3 cellular contexts compared by ENCODE assay signal in the genomic region with DNA sequence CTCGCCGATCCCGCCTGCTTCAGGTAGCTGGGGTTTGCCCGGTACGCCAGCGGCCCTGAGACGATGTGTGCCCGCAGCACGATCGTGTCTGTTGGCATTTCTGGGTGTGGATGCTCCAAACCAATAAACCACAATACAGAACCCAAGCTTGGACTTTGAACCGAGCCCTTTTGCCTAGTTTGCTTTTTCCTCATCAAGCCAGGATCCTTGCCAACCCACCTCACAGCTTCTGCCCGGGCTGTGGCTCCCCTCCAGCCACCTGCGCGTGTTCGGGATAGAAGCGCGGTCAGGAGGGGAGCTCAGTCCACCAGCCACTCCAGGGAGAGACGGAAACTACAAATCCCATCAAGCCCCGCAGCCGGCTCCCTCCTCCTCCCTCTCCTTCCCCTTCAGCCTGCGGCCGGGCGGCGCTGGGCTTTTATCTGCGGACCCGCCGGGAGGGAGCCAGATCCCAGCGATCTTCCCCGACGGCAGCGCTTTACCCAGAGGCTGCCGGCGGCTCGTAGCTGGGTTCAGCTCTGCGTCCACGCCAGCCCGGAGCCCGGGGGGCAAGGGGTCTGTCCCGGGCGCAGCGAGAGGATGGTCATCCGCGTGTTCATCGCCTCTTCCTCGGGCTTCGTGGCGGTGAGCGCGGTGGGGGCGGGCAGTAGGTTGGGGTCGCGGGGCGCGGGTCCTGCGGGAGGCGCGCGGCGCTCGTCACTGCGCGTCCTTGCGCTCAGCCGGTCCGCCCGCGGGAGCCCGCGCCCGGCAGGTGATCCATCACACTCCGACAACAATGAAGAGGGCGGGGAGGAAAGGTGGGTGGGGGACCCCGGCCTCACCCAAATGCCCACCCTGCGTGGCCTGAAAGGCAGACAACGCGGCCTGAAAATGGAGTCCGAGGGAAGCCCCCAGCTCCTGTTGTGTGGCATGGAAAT.
TF ChIP-seq lines count a peak whose summit lies in the region.

Gene SH3BGRL2, plus strand, starts transcription at position 447 of the 917 bp plus-strand sequence. Its CDS starts 133 bp downstream, at position 580.

TF ChIP-seq in HEK293, 187 proteins besides CTCF, POLR2A, EP300 and RAD21 (continues in another document):
- no peak for TF ChIP-seq ZNF174 (tag by site-specific recombination; IDR thresholded peaks at IDR 0.05)
- TF ChIP-seq ZFP3 (tag by site-specific recombination; IDR thresholded peaks at IDR 0.05; ENCODE audit: low read depth): no peak
- TF ChIP-seq ZNF2 (tag by site-specific recombination; IDR thresholded peaks at IDR 0.05): peak; percentile 43; the same call in 1 of the 2 replicates
- TF ChIP-seq ZNF529 (tag by site-specific recombination; IDR thresholded peaks at IDR 0.05; ENCODE audit: insufficient replicate concordance): no peak
- TF ChIP-seq ZNF121 (tag by site-specific recombination; IDR thresholded peaks at IDR 0.05): no peak
- TF ChIP-seq ZBTB11 (tag by site-specific recombination; conservative IDR thresholded peaks at IDR 0.05; ENCODE audit: low read depth): peak; percentile 33; the same call in 1 of the 2 replicates
- TF ChIP-seq ZNF621 (tag by site-specific recombination; IDR thresholded peaks at IDR 0.05): no peak
- no peak for TF ChIP-seq ZBTB21 (tag by site-specific recombination; IDR thresholded peaks at IDR 0.05)
- peak; percentile 75; the same call in 1 of the 2 replicates for TF ChIP-seq ZBTB7A (tag by site-specific recombination; IDR thresholded peaks at IDR 0.05; ENCODE audit: low read depth)
- no peak for TF ChIP-seq ZNF37A (tag by site-specific recombination; IDR thresholded peaks at IDR 0.05)
- no peak for TF ChIP-seq RBAK (tag by site-specific recombination; IDR thresholded peaks at IDR 0.05)
- no peak for TF ChIP-seq GLIS1 (tag by site-specific recombination; IDR thresholded peaks at IDR 0.05)
- no peak for TF ChIP-seq ZNF391 (tag by site-specific recombination; IDR thresholded peaks at IDR 0.05; ENCODE audit: borderline replicate concordance, low read depth)
- TF ChIP-seq HOXA7 (CRISPR knock-in tag; IDR thresholded peaks at IDR 0.05; ENCODE audit: borderline replicate concordance): no peak
- TF ChIP-seq GLIS2 (tag by site-specific recombination; IDR thresholded peaks at IDR 0.05): peak; percentile 87
- TF ChIP-seq ZNF223 (tag by site-specific recombination; IDR thresholded peaks at IDR 0.05): no peak
- TF ChIP-seq MZF1 (tag by site-specific recombination; IDR thresholded peaks at IDR 0.05; ENCODE audit: borderline replicate concordance): 0 out of 2 replicates have a peak, but pooled peaks have one; percentile 49
- peak; percentile 99 for TF ChIP-seq ZBTB8A (tag by site-specific recombination; IDR thresholded peaks at IDR 0.05)
- TF ChIP-seq ZNF202 (tag by site-specific recombination; IDR thresholded peaks at IDR 0.05; ENCODE audit: borderline replicate concordance): no peak
- TF ChIP-seq ZNF623 (tag by site-specific recombination; IDR thresholded peaks at IDR 0.05): no peak

TF ChIP-seq in H1, 55 proteins besides CTCF, POLR2A, EP300 and RAD21 (continues in another document):
- TF ChIP-seq SIN3A (conservative IDR thresholded peaks at IDR 0.05 in 1 of 2, IDR thresholded peaks at IDR 0.05 in 1 of 2; ENCODE audit: low read depth in 1 of 2, low read length in 2 of 2) (0 out of 4 replicates have a peak, but pooled peaks of 1 of the 2 experiments have one; percentile 20), KDM1A (IDR thresholded peaks at IDR 0.05; ENCODE audit: borderline replicate concordance, low read length) (no peak), BCL11A (IDR thresholded peaks at IDR 0.05; ENCODE audit: low read depth in 2 of 2, low read length in 2 of 2) (no peak), CBX8 (IDR thresholded peaks at IDR 0.05; ENCODE audit: borderline replicate concordance, low read depth, low read length) (no peak), KDM5A (IDR thresholded peaks at IDR 0.05; ENCODE audit: low read length) (no peak), SAP30 (IDR thresholded peaks at IDR 0.05; ENCODE audit: insufficient read depth, insufficient replicate concordance, low read length) (no peak), E2F6 (IDR thresholded peaks at IDR 0.05) (0 out of 2 replicates have a peak, but pooled peaks have one; percentile 23), TAF1 (IDR thresholded peaks at IDR 0.05; ENCODE audit: low read depth, low read length) (peak; percentile 90), JUN (IDR thresholded peaks at IDR 0.05; ENCODE audit: low read depth, low read length) (no peak), SRF (IDR thresholded peaks at IDR 0.05; ENCODE audit: low read depth, low read length) (no peak)

TF ChIP-seq in HepG2, 621 proteins besides CTCF, POLR2A, EP300 and RAD21 (continues in another document):
- peak; percentile 30; the same call in 1 of the 2 replicates for TF ChIP-seq ZNF563 (CRISPR knock-in tag; IDR thresholded peaks at IDR 0.05)
- TF ChIP-seq MAZ (IDR thresholded peaks at IDR 0.05; ENCODE audit: borderline replicate concordance, low read depth, low read length): peak; percentile 58; the same call in 1 of the 2 replicates
- TF ChIP-seq MAZ (CRISPR knock-in tag; IDR thresholded peaks at IDR 0.05; ENCODE audit: low read depth): peak; percentile 62; the same call in 1 of the 2 replicates
- no peak for TF ChIP-seq NCOA5 (CRISPR knock-in tag; IDR thresholded peaks at IDR 0.05)
- TF ChIP-seq ZNF878 (CRISPR knock-in tag; IDR thresholded peaks at IDR 0.05): no peak
- peak in 1 of 2 experiments; percentile 88; a peak in 2 of 4 replicates for TF ChIP-seq HMGXB4 (CRISPR knock-in tag; IDR thresholded peaks at IDR 0.05; ENCODE audit: borderline replicate concordance in 1 of 2, low read depth in 1 of 2)
- TF ChIP-seq ZNF280D (CRISPR knock-in tag; IDR thresholded peaks at IDR 0.05): peak; percentile 66; the same call in 1 of the 2 replicates
- TF ChIP-seq HNRNPL (IDR thresholded peaks at IDR 0.05; ENCODE audit: low read depth, low read length): 0 out of 2 replicates have a peak, but pooled peaks have one; percentile 73
- peak; percentile 80 for TF ChIP-seq NRL (CRISPR knock-in tag; IDR thresholded peaks at IDR 0.05; ENCODE audit: borderline replicate concordance)
- TF ChIP-seq ZNF660 (CRISPR knock-in tag; IDR thresholded peaks at IDR 0.05; ENCODE audit: borderline replicate concordance, low read depth): no peak
- TF ChIP-seq NFE2L1 (CRISPR knock-in tag; IDR thresholded peaks at IDR 0.05; ENCODE audit: borderline replicate concordance): no peak
- TF ChIP-seq TBL1XR1 (IDR thresholded peaks at IDR 0.05; ENCODE audit: borderline replicate concordance, low read length, partially characterized antibody): no peak
- TF ChIP-seq ZBTB21 (CRISPR knock-in tag; IDR thresholded peaks at IDR 0.05): no peak
- no peak for TF ChIP-seq SNAPC2 (CRISPR knock-in tag; IDR thresholded peaks at IDR 0.05)
- TF ChIP-seq KMT2B (CRISPR knock-in tag; IDR thresholded peaks at IDR 0.05): peak; percentile 77
- TF ChIP-seq, protein P1, sequence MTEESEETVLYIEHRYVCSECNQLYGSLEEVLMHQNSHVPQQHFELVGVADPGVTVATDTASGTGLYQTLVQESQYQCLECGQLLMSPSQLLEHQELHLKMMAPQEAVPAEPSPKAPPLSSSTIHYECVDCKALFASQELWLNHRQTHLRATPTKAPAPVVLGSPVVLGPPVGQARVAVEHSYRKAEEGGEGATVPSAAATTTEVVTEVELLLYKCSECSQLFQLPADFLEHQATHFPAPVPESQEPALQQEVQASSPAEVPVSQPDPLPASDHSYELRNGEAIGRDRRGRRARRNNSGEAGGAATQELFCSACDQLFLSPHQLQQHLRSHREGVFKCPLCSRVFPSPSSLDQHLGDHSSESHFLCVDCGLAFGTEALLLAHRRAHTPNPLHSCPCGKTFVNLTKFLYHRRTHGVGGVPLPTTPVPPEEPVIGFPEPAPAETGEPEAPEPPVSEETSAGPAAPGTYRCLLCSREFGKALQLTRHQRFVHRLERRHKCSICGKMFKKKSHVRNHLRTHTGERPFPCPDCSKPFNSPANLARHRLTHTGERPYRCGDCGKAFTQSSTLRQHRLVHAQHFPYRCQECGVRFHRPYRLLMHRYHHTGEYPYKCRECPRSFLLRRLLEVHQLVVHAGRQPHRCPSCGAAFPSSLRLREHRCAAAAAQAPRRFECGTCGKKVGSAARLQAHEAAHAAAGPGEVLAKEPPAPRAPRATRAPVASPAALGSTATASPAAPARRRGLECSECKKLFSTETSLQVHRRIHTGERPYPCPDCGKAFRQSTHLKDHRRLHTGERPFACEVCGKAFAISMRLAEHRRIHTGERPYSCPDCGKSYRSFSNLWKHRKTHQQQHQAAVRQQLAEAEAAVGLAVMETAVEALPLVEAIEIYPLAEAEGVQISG (CRISPR knock-in tag; IDR thresholded peaks at IDR 0.05): peak; percentile 56; the same call in 1 of the 2 replicates
- TF ChIP-seq PAXIP1 (CRISPR knock-in tag; conservative IDR thresholded peaks at IDR 0.05): peak; percentile 65
- TF ChIP-seq CCAR2 (optimal IDR thresholded peaks at IDR 0.05; ENCODE audit: low read depth, low read length): no peak
- no peak for TF ChIP-seq ZNF124 (CRISPR knock-in tag; IDR thresholded peaks at IDR 0.05)
- TF ChIP-seq HMG20A (CRISPR knock-in tag; IDR thresholded peaks at IDR 0.05; ENCODE audit: borderline replicate concordance): 0 out of 2 replicates have a peak, but pooled peaks have one; percentile 19
- no peak for TF ChIP-seq PLSCR1 (CRISPR knock-in tag; IDR thresholded peaks at IDR 0.05; ENCODE audit: borderline replicate concordance)
- peak; percentile 47; the same call in 1 of the 2 replicates for TF ChIP-seq SOX5 (CRISPR knock-in tag; IDR thresholded peaks at IDR 0.05; ENCODE audit: borderline replicate concordance)
- TF ChIP-seq ZNF251 (CRISPR knock-in tag; IDR thresholded peaks at IDR 0.05): no peak
- no peak for TF ChIP-seq NBN (conservative IDR thresholded peaks at IDR 0.05)
- peak; percentile 28; the same call in 1 of the 2 replicates for TF ChIP-seq ZSCAN31 (CRISPR knock-in tag; IDR thresholded peaks at IDR 0.05; ENCODE audit: low read depth)
- TF ChIP-seq ZNF136 (CRISPR knock-in tag; IDR thresholded peaks at IDR 0.05; ENCODE audit: low read depth): 0 out of 2 replicates have a peak, but pooled peaks have one; percentile 19
- no peak for TF ChIP-seq MNT (IDR thresholded peaks at IDR 0.05)
